9 cellular contexts compared by ENCODE assay signal in the genomic region with DNA sequence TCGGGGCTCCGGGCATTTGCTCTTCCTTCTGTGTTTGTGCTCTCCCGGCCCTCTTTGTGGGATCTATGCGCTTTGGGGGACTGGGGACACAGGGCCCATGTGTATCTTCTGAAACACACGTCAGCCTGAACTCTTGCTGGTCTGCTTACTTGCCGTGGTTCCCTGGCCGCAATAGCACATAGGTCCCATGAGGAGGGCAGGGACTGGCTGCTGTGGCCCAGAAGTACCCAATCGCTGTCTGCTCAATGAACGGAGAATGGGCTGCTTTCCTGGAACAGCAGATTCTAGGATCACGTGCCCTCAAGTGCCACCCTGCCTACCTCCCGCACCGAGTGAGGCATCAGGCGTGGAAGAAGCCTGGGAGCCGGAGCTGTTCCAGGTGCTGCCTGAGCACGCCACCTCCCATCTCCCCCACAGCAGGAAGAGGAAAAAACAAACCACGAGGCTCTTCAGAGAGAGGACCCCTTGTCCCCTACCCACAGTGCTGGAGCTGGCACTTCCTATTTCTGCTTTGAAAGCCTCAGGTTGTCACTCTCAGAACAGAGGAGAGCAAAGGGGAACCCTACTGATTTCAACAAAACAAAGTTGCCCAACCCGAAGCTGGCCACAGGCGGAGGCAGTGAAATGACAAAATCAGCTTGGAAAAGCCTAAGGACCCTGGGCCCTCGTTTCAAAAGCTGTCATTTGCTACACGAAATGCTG. TPM values are rescaled to one million over a fixed set of nuclear protein-coding genes. Genes with fewer than 3 reads are reported as not detected.
DNase-seq lines count a peak whose midpoint lies in the region; ATAC-seq and TF ChIP-seq lines count a peak whose summit lies in the region.
"Had no signal": no experiment of that assay in that cellular context is flagged by ENCODE, and none has a peak within 500 bp of the region (broad histone marks: within the 10 kb centered on the region; RNA-seq: fewer than 3 reads in every experiment).

No MANE protein-coding gene starts in this region.

- H3K36me3 Mint-ChIP-seq in activated T-cell treated with anti-CD3 and anti-CD28 coated beads, Interleukin-2, amount 50 U/mL, for 24 hours (ENCODE audit: low read depth) = peaks cover 68% of the 10 kb centered on the region
- peaks cover 14% of the 10 kb centered on the region for H3K36me3 Mint-ChIP-seq in activated B cell treated with CpG ODN at 0.5 μM for 24 hours (ENCODE audit: low read depth)

- H2AFZ ChIP-seq in hepatocyte = no peak overlapping the region

- H3K27me3 Mint-ChIP-seq in activated T-cell treated with anti-CD3 and anti-CD28 coated beads, Interleukin-2, amount 50 U/mL, for 24 hours = peaks cover 24% of the 10 kb centered on the region
- H3K27me3 Mint-ChIP-seq in activated B cell treated with CpG ODN at 0.5 μM for 24 hours = no peaks in the 10 kb centered on the region

- H3K4me1 ChIP-seq in hepatocyte (ENCODE audit: insufficient read depth) (peaks cover 13% of the 10 kb centered on the region), testis (peaks cover 14% of the 10 kb centered on the region)

- H3K27me3 ChIP-seq in hepatocyte (no peaks in the 10 kb centered on the region), testis (no peaks in the 10 kb centered on the region)

- H3K4me3 ChIP-seq in hepatocyte = no peak overlapping the region
- H3K4me3 ChIP-seq in testis = no peak overlapping the region

- H3K9me3 Mint-ChIP-seq in activated T-cell treated with anti-CD3 and anti-CD28 coated beads, Interleukin-2, amount 50 U/mL, for 24 hours = no peaks in the 10 kb centered on the region
- H3K9me3 Mint-ChIP-seq in activated B cell treated with CpG ODN at 0.5 μM for 24 hours = no peaks in the 10 kb centered on the region

- no peaks in the 10 kb centered on the region for H3K9me3 ChIP-seq in hepatocyte (ENCODE audit: low read depth)
- H3K9me3 ChIP-seq in testis = no peaks in the 10 kb centered on the region

- TF ChIP-seq CTCF in activated B cell treated with CpG ODN at 0.5 μM for 24 hours (IDR thresholded peaks at IDR 0.05) = no peak
- no peak for TF ChIP-seq CTCF in hepatocyte (IDR thresholded peaks at IDR 0.05; ENCODE audit: poor library complexity)
- no peak for TF ChIP-seq CTCF in testis (IDR thresholded peaks at IDR 0.05)
- no peak for TF ChIP-seq CTCF in GM13977 (IDR thresholded peaks at IDR 0.05; ENCODE audit: extremely low read depth, insufficient read depth, missing control alignments)

- H3K4me2 ChIP-seq in hepatocyte = peak overlapping the region; percentile 39

- intact Hi-C loops in activated B cell treated with CpG ODN at 0.5 μM for 24 hours (cut with micrococcal nuclease) = no loop called here
- intact Hi-C loops in testis (cut with DNase I; ENCODE audit: low total_unique reads) = no loop called here

- CTCF ChIA-PET in activated B cell treated with CpG ODN at 0.5 μM for 24 hours (lab: Charles Lee) = interaction anchor here (0.8 to 2.2 kb wide), 3 partner anchors 16 to 1601 kb away, joined by 3 to 6 read pairs (median 4); partner anchors contain the start of gene FLNA

- in situ Hi-C loops in GM13977 (cut with MboI; ENCODE audit: low pct_unique_long_range_greater_than_20kb, low sequenced_read_pairs, unreplicated experiment) = no loop called here

- peak; percentile 59 for DNase-seq in activated T-cell treated with anti-CD3 and anti-CD28 coated beads, Interleukin-2, amount 50 U/mL, for 24 hours
- DNase-seq in activated T-cell treated with anti-CD3 and anti-CD28 coated beads for 4 hours (no peak), activated B cell treated with CpG ODN at 0.5 μM for 24 hours (no peak), hepatocyte (ENCODE audit: low spot score) (no peak), testis (no peak), NCI-H2227 (lab: John Stamatoyannopoulos, UW; ENCODE audit: unreplicated experiment) (no peak), GM13977 (ENCODE audit: low spot score) (no peak), HT-29 (ENCODE audit: low spot score) (no peak)

- no peaks in the 10 kb centered on the region for H3K9me2 ChIP-seq in hepatocyte (replicated peaks; ENCODE audit: insufficient read depth)

- H3K27ac ChIP-seq in hepatocyte (peak overlapping the region; percentile 82), testis (peak overlapping the region; percentile 24 to 86)

- no peak for TF ChIP-seq POLR2A in testis (IDR thresholded peaks at IDR 0.05)

- WGBS in hepatocyte (ENCODE audit: low lambda C conversion rate, missing lambda C conversion rate) = 85% methylated on average over 20 of the region's 20 CpGs
- WGBS in testis, 2 donors = 57 to 81% methylated on average over 4 to 15 of the region's 20 CpGs

- peaks cover 60% of the 10 kb centered on the region for H3K4me1 Mint-ChIP-seq in activated T-cell treated with anti-CD3 and anti-CD28 coated beads, Interleukin-2, amount 50 U/mL, for 24 hours (ENCODE audit: low read depth)
- peaks cover 35% of the 10 kb centered on the region for H3K4me1 Mint-ChIP-seq in activated B cell treated with CpG ODN at 0.5 μM for 24 hours

- H3K4me3 Mint-ChIP-seq in activated T-cell treated with anti-CD3 and anti-CD28 coated beads, Interleukin-2, amount 50 U/mL, for 24 hours = peak overlapping the region; percentile 74
- H3K4me3 Mint-ChIP-seq in activated B cell treated with CpG ODN at 0.5 μM for 24 hours = peak overlapping the region; percentile 73

- no peaks in the 10 kb centered on the region for H3K79me2 ChIP-seq in hepatocyte

- no peaks in the 10 kb centered on the region for H4K20me1 ChIP-seq in hepatocyte (ENCODE audit: insufficient read depth, poor library complexity, severe bottlenecking)

- no peak for ATAC-seq in activated B cell treated with CpG ODN at 0.5 μM for 24 hours (ENCODE audit: low read depth)

- H3K36me3 ChIP-seq in hepatocyte (replicated peaks; ENCODE audit: insufficient read depth, low read depth) (no peaks in the 10 kb centered on the region), testis (ENCODE audit: low read depth, missing control alignments) (no peaks in the 10 kb centered on the region)

- POLR2A ChIA-PET in activated B cell treated with CpG ODN at 0.5 μM for 24 hours (lab: Charles Lee) = interaction anchor here (0.7 to 4.2 kb wide), 8 partner anchors 27 to 784 kb away, joined by 3 to 20 read pairs (median 3); partner anchors contain the start of genes FAM3A, HCFC1 and RPL10

- H3K27ac Mint-ChIP-seq in activated T-cell treated with anti-CD3 and anti-CD28 coated beads, Interleukin-2, amount 50 U/mL, for 24 hours = peak overlapping the region; percentile 95
- H3K27ac Mint-ChIP-seq in activated B cell treated with CpG ODN at 0.5 μM for 24 hours = peak overlapping the region; percentile 91

RNA-seq across cellular contexts. Expression of gene G6PD, which starts 3.8 kb away (rescaled TPM):
- 77.1 and 84.6 TPM in 2 replicates for total RNA-seq in activated B cell treated with CpG ODN at 0.5 μM for 24 hours
- total RNA-seq in hepatocyte = 24.8 and 26.2 TPM in 2 replicates
- 9.8 and 12.8 TPM in 2 replicates for polyA plus RNA-seq in hepatocyte
- 100 to 1,000 TPM; 263 to 419 TPM for total RNA-seq in testis
- polyA plus RNA-seq in testis (ENCODE audit: insufficient read depth, low read depth, low replicate concordance) = 206 TPM
- total RNA-seq in HT-29 (2014; rRNA removed; shearing (Covaris generic)) = 269 and 280 TPM in 2 replicates

RNA-seq across cellular contexts. Expression of gene IKBKG, which starts 4.5 kb away (rescaled TPM):
- 52.9 and 61.1 TPM in 2 replicates for total RNA-seq in activated B cell treated with CpG ODN at 0.5 μM for 24 hours
- 19.7 and 21.4 TPM in 2 replicates for total RNA-seq in hepatocyte
- 30.7 and 32.9 TPM in 2 replicates for polyA plus RNA-seq in hepatocyte
- 10 to 100 TPM; 28.1 to 38.7 TPM for total RNA-seq in testis
- 27.9 TPM for polyA plus RNA-seq in testis (ENCODE audit: insufficient read depth, low read depth, low replicate concordance)
- 43.4 and 51.1 TPM in 2 replicates for total RNA-seq in HT-29 (2014; rRNA removed; shearing (Covaris generic))

RNA-seq across cellular contexts. Expression of gene FAM3A, which starts 26.8 kb away (rescaled TPM):
- 30.0 and 36.1 TPM in 2 replicates for total RNA-seq in activated B cell treated with CpG ODN at 0.5 μM for 24 hours
- total RNA-seq in hepatocyte = 33.8 and 41.1 TPM in 2 replicates
- 68.0 and 70.9 TPM in 2 replicates for polyA plus RNA-seq in hepatocyte
- 10 to 100 TPM; 24.7 to 41.1 TPM for total RNA-seq in testis
- polyA plus RNA-seq in testis (ENCODE audit: insufficient read depth, low read depth, low replicate concordance) = 24.0 TPM
- 73.0 and 89.0 TPM in 2 replicates for total RNA-seq in HT-29 (2014; rRNA removed; shearing (Covaris generic))

RNA-seq across cellular contexts. Expression of gene CTAG1A, which starts 42.1 kb away (rescaled TPM):
- total RNA-seq in activated B cell treated with CpG ODN at 0.5 μM for 24 hours (not detected in 2 replicates), hepatocyte (not detected in 2 replicates), testis (10 to 100 TPM; 14.7 to 18.1 TPM)
- polyA plus RNA-seq in hepatocyte (not detected in 2 replicates), testis (ENCODE audit: insufficient read depth, low read depth, low replicate concordance) (7.1 TPM)
- total RNA-seq in HT-29 (2014; rRNA removed; shearing (Covaris generic)) = not detected in 2 replicates
- polyA plus RNA-seq: BJ had no signal

RNA-seq across cellular contexts. Expression of gene SLC10A3, which starts 52.4 kb away (rescaled TPM):
- total RNA-seq in activated B cell treated with CpG ODN at 0.5 μM for 24 hours (13.4 and 17.1 TPM in 2 replicates), hepatocyte (28.8 and 29.3 TPM in 2 replicates), testis (10 to 100 TPM; 25.0 to 26.5 TPM)
- polyA plus RNA-seq in hepatocyte (48.3 and 59.8 TPM in 2 replicates), testis (ENCODE audit: insufficient read depth, low read depth, low replicate concordance) (22.4 TPM)
- 67.2 TPM in 2 replicates for total RNA-seq in HT-29 (2014; rRNA removed; shearing (Covaris generic))
